Comparison of ENCODE assay signal across 10 cellular contexts in the genomic region with DNA sequence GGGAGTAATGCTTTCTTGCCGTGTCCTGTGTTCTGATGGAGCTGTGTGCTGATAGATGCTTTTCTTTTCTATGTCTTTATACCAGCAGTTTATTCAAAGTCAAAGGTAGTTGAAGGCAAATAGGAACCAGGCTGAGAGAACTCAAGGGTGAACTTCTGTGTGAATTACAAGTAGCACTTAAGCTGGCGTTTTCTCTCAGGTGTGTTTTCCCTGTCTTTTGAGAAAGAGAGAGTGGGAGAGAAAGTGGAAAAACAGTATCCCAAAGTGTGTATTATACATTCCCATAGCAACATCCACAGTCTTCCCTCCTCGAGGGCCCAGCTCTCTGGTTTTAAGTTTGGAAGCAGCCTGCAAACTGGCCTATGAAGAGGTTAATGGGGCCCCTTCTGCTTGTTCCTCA. TPM values are rescaled to one million over a fixed set of nuclear protein-coding genes. Genes with fewer than 3 reads are reported as not detected.
A peak's percentile ranks its signal among the peaks of the same experiment; 100 is the strongest.
DNase-seq lines count a peak whose midpoint lies in the region; ATAC-seq and TF ChIP-seq lines count a peak whose summit lies in the region.
"Had no signal": no experiment of that assay in that cellular context is flagged by ENCODE, and none has a peak within 500 bp of the region (broad histone marks: within the 10 kb centered on the region; RNA-seq: fewer than 3 reads in every experiment).

No MANE protein-coding gene starts in this region.

- H3K4me1 ChIP-seq in gastroesophageal sphincter: peaks cover 0 to 74% (median 9%) of the 10 kb centered on the region in 3 donors
- H3K4me1 ChIP-seq in testis: peaks cover 4% of the 10 kb centered on the region

- 28 to 42% methylated on average over 3 of the region's 3 CpGs for WGBS in gastroesophageal sphincter (ENCODE audit: low coverage in 1 of 2), 2 donors
- 46 to 60% methylated on average over 3 of the region's 3 CpGs for WGBS in testis, 2 donors

- no peaks in the 10 kb centered on the region for H3K27me3 ChIP-seq in gastroesophageal sphincter
- H3K27me3 ChIP-seq in testis: no peaks in the 10 kb centered on the region

- H3K36me3 Mint-ChIP-seq in activated CD4-positive, alpha-beta T cell treated with anti-CD3 and anti-CD28 coated beads for 36 hours (ENCODE audit: low read depth): peaks cover 69% of the 10 kb centered on the region
- peaks cover 57% of the 10 kb centered on the region for H3K36me3 Mint-ChIP-seq in activated B cell treated with CpG ODN at 0.5 μM for 24 hours (ENCODE audit: low read depth)
- H3K36me3 Mint-ChIP-seq in stimulated activated naive B cell treated with anti-CD40 and anti-IgM and Interleukin-4, amounts not matched to agents 10 μg/mL and 1 μg/mL and 100 μg/mL, for 72 hours: peaks cover 44 to 54% of the 10 kb centered on the region in 2 donors

- no peak for ATAC-seq in activated CD4-positive, alpha-beta T cell treated with anti-CD3 and anti-CD28 coated beads for 36 hours
- ATAC-seq in activated B cell treated with CpG ODN at 0.5 μM for 24 hours (ENCODE audit: low read depth) (no peak), gastroesophageal sphincter (no peak), HG03565 (IDR thresholded peaks at IDR 0.05; ENCODE audit: unreplicated experiment) (no peak)
- ATAC-seq in stimulated activated naive B cell treated with anti-CD40 and anti-IgM and Interleukin-4, amounts not matched to agents 10 μg/mL and 1 μg/mL and 100 μg/mL, for 72 hours (replicated peaks): no peak

- no peaks in the 10 kb centered on the region for H3K27me3 Mint-ChIP-seq in activated CD4-positive, alpha-beta T cell treated with anti-CD3 and anti-CD28 coated beads for 36 hours
- no peaks in the 10 kb centered on the region for H3K27me3 Mint-ChIP-seq in activated B cell treated with CpG ODN at 0.5 μM for 24 hours
- no peaks in the 10 kb centered on the region for H3K27me3 Mint-ChIP-seq in stimulated activated naive B cell treated with anti-CD40 and anti-IgM and Interleukin-4, amounts not matched to agents 10 μg/mL and 1 μg/mL and 100 μg/mL, for 72 hours

- TF ChIP-seq CTCF in activated B cell treated with CpG ODN at 0.5 μM for 24 hours (IDR thresholded peaks at IDR 0.05) (no peak), gastroesophageal sphincter (IDR thresholded peaks at IDR 0.05) (no peak), testis (IDR thresholded peaks at IDR 0.05) (no peak)

- H3K4me3 ChIP-seq in gastroesophageal sphincter: peak overlapping the region; percentile 57 to 97
- H3K4me3 ChIP-seq in testis: no peak overlapping the region

- intact Hi-C loops in activated CD4-positive, alpha-beta T cell treated with anti-CD3 and anti-CD28 coated beads for 36 hours (cut with DNase I, micrococcal nuclease): loop anchor here in 1 of 2 experiments (2.0 to 5.0 kb wide), 3 partner anchors 40 to 370 kb away; a partner anchor contains a TSS
- intact Hi-C loops in activated B cell treated with CpG ODN at 0.5 μM for 24 hours (cut with micrococcal nuclease) (loop anchor here (5.0 kb wide), 2 partner anchors 285 to 335 kb away; a partner anchor contains a TSS), head of caudate nucleus (cut with DNase I) (no loop called here), testis (cut with DNase I; ENCODE audit: low total_unique reads) (no loop called here)

- H3K27ac Mint-ChIP-seq in activated CD4-positive, alpha-beta T cell treated with anti-CD3 and anti-CD28 coated beads for 36 hours: peak overlapping the region; percentile 99
- H3K27ac Mint-ChIP-seq in activated B cell treated with CpG ODN at 0.5 μM for 24 hours: peak overlapping the region; percentile 98
- peak overlapping the region; percentile 99 for H3K27ac Mint-ChIP-seq in stimulated activated naive B cell treated with anti-CD40 and anti-IgM and Interleukin-4, amounts not matched to agents 10 μg/mL and 1 μg/mL and 100 μg/mL, for 72 hours

- H3K4me3 Mint-ChIP-seq in activated CD4-positive, alpha-beta T cell treated with anti-CD3 and anti-CD28 coated beads for 36 hours: peak overlapping the region; percentile 98
- peak overlapping the region; percentile 100 for H3K4me3 Mint-ChIP-seq in activated B cell treated with CpG ODN at 0.5 μM for 24 hours
- H3K4me3 Mint-ChIP-seq in stimulated activated naive B cell treated with anti-CD40 and anti-IgM and Interleukin-4, amounts not matched to agents 10 μg/mL and 1 μg/mL and 100 μg/mL, for 72 hours: peak overlapping the region; percentile 95 to 98

- CTCF ChIA-PET in activated CD4-positive, alpha-beta T cell treated with anti-CD3 and anti-CD28 coated beads for 36 hours (lab: Charles Lee): interaction anchor here (0.6 to 8.7 kb wide), 14 partner anchors 9 to 369 kb away, joined by 3 to 53 read pairs (median 4); a partner anchor contains a TSS
- CTCF ChIA-PET in activated B cell treated with CpG ODN at 0.5 μM for 24 hours (lab: Charles Lee): interaction anchor here (1.0 to 4.9 kb wide), 8 partner anchors 10 to 89 kb away, joined by 3 to 34 read pairs (median 4); no protein-coding TSS in a partner anchor

- TF ChIP-seq EP300 in gastroesophageal sphincter (IDR thresholded peaks at IDR 0.05): no peak

- H3K9me3 Mint-ChIP-seq in activated CD4-positive, alpha-beta T cell treated with anti-CD3 and anti-CD28 coated beads for 36 hours (ENCODE audit: low read depth): no peaks in the 10 kb centered on the region
- H3K9me3 Mint-ChIP-seq in activated B cell treated with CpG ODN at 0.5 μM for 24 hours: no peaks in the 10 kb centered on the region
- H3K9me3 Mint-ChIP-seq in stimulated activated naive B cell treated with anti-CD40 and anti-IgM and Interleukin-4, amounts not matched to agents 10 μg/mL and 1 μg/mL and 100 μg/mL, for 72 hours: no peaks in the 10 kb centered on the region

- H3K27ac ChIP-seq in gastroesophageal sphincter: peak overlapping the region; percentile 81 to 91 (median 84)
- H3K27ac ChIP-seq in testis: no peak overlapping the region

- peaks cover 68% of the 10 kb centered on the region for H3K4me1 Mint-ChIP-seq in activated CD4-positive, alpha-beta T cell treated with anti-CD3 and anti-CD28 coated beads for 36 hours
- H3K4me1 Mint-ChIP-seq in activated B cell treated with CpG ODN at 0.5 μM for 24 hours: peaks cover 82% of the 10 kb centered on the region
- peaks cover 50 to 75% of the 10 kb centered on the region in 2 donors for H3K4me1 Mint-ChIP-seq in stimulated activated naive B cell treated with anti-CD40 and anti-IgM and Interleukin-4, amounts not matched to agents 10 μg/mL and 1 μg/mL and 100 μg/mL, for 72 hours

- H3K36me3 ChIP-seq in gastroesophageal sphincter: no peaks in the 10 kb centered on the region
- no peaks in the 10 kb centered on the region for H3K36me3 ChIP-seq in testis (ENCODE audit: low read depth, missing control alignments)

- no peak for TF ChIP-seq POLR2A in gastroesophageal sphincter (IDR thresholded peaks at IDR 0.05)
- TF ChIP-seq POLR2A in testis (IDR thresholded peaks at IDR 0.05): no peak

- POLR2A ChIA-PET in activated CD4-positive, alpha-beta T cell treated with anti-CD3 and anti-CD28 coated beads for 36 hours (lab: Charles Lee): interaction anchor here (0.6 to 2.3 kb wide), 10 partner anchors 8 to 287 kb away, joined by 3 to 21 read pairs (median 4); no protein-coding TSS in a partner anchor
- POLR2A ChIA-PET in activated B cell treated with CpG ODN at 0.5 μM for 24 hours (lab: Charles Lee): interaction anchor here (0.5 to 14.1 kb wide), 20 partner anchors 10 to 369 kb away, joined by 3 to 388 read pairs (median 13); a partner anchor contains a TSS

- DNase-seq in activated CD4-positive, alpha-beta T cell treated with anti-CD3 and anti-CD28 coated beads for 36 hours: no peak
- no peak for DNase-seq in activated CD4-positive, alpha-beta T cell treated with anti-CD3 and anti-CD28 coated beads for 48 hours
- no peak for DNase-seq in activated B cell treated with CpG ODN at 0.5 μM for 24 hours
- DNase-seq in stimulated activated naive B cell treated with anti-CD40 and anti-IgM and Interleukin-4, amounts not matched to agents 10 μg/mL and 1 μg/mL and 100 μg/mL, for 72 hours: no peak
- DNase-seq in head of caudate nucleus: no peak
- DNase-seq in testis: no peak
- DNase-seq: ACHN, NCI-H187 had no signal

- H3K9me3 ChIP-seq in gastroesophageal sphincter (no peaks in the 10 kb centered on the region), testis (no peaks in the 10 kb centered on the region)

RNA-seq across cellular contexts. Expression of a gene that starts 1.5 kb away (rescaled TPM):
- 100 to 1,000 TPM; 166 to 171 TPM for total RNA-seq in activated CD4-positive, alpha-beta T cell treated with anti-CD3 and anti-CD28 coated beads for 36 hours
- total RNA-seq in activated B cell treated with CpG ODN at 0.5 μM for 24 hours (135 and 149 TPM in 2 replicates), gastroesophageal sphincter (10 to 100 TPM; 25.4 to 76.7 (median 31.6) TPM), testis (10 to 100 TPM in 1 of 2 donors, 1 to 10 TPM in 1; 6.3 to 14.0 TPM)
- polyA plus RNA-seq in testis (ENCODE audit: insufficient read depth, low read depth, low replicate concordance): 8.2 TPM

Comparison
In these comparisons a context has a peak if more than half of its experiments do, and no peak if none do; other contexts are left out.
1. H3K27ac ChIP-seq: peak in gastroesophageal sphincter (4 of 4); none in testis (0 of 2).
2. H3K4me3 ChIP-seq: peak in gastroesophageal sphincter (2 of 2); none in testis (0 of 2).
3. Peak in every context shown above with its lines, with median percentiles within 50 percentile points of each other: H3K27ac Mint-ChIP-seq and H3K4me3 Mint-ChIP-seq.